Comparison of ENCODE assay signal across 11 cellular contexts in genomic region chr11:66373261-66373660, GRCh38. TPM values are rescaled to one million over a fixed set of nuclear protein-coding genes. Genes with fewer than 3 reads are reported as not detected.
DNase-seq lines count a peak whose midpoint lies in the region; ATAC-seq and TF ChIP-seq lines count a peak whose summit lies in the region.
"Had no signal": no experiment of that assay in that cellular context is flagged by ENCODE, and none has a peak within 500 bp of the region (broad histone marks: within the 10 kb centered on the region; RNA-seq: fewer than 3 reads in every experiment).

No MANE protein-coding gene starts in this region.

- peaks cover 23% of the 10 kb centered on the region for H3K4me1 Mint-ChIP-seq in WTC11

- DNase-seq in GM10266 (ENCODE audit: extremely low spot score): peak; percentile 5
- no peak for DNase-seq in WTC11 (ENCODE audit: low spot score)
- peak; percentile 70 for DNase-seq in medulla oblongata (ENCODE audit: extremely low spot score)
- no peak for DNase-seq in DMS153 treated with DMSO at 0.1 percent for 48 hours (lab: John Stamatoyannopoulos, UW; ENCODE audit: unreplicated experiment)
- no peak for DNase-seq in mucosa of descending colon
- DNase-seq in activated CD4-positive, alpha-beta T cell treated with anti-CD3 and anti-CD28 coated beads, Interleukin-2, amount 50 U/mL, for 4 hours: no peak
- DNase-seq: cortex of kidney; NCI-H1048; stimulated activated CD8-positive, alpha-beta memory T cell treated with anti-CD3 and anti-CD28 coated beads, Interleukin-4, amount 100 ng/mL, for 48 hours had no signal

- H3K27ac ChIP-seq in 22Rv1: peak overlapping the region; percentile 97

- intact Hi-C loops in mucosa of descending colon (cut with DNase I, micrococcal nuclease): no loop called here

- H3K4me3 Mint-ChIP-seq in WTC11: no peak overlapping the region

- H3K4me3 ChIP-seq in mucosa of descending colon: no peak overlapping the region

- peaks cover 3% of the 10 kb centered on the region for H3K4me1 ChIP-seq in mucosa of descending colon (ENCODE audit: low read depth)

- TF ChIP-seq CTCF in 22Rv1 (IDR thresholded peaks at IDR 0.05) (no peak), GM10266 (IDR thresholded peaks at IDR 0.05; ENCODE audit: control insufficient read depth, insufficient read depth, low read depth, missing control alignments) (no peak), WTC11 (IDR thresholded peaks at IDR 0.05) (no peak), mucosa of descending colon (IDR thresholded peaks at IDR 0.05) (no peak)

- CTCF ChIA-PET in WTC11 (lab: Charles Lee): interaction anchor here (0.7 to 6.8 kb wide), 6 partner anchors 10 to 708 kb away, joined by 3 to 53 read pairs (median 12); partner anchors contain the start of gene B4GAT1

- POLR2A ChIA-PET in WTC11 (lab: Charles Lee): no interaction called here

- no peaks in the 10 kb centered on the region for H3K9me3 Mint-ChIP-seq in WTC11

- H3K27me3 Mint-ChIP-seq in WTC11 (ENCODE audit: low read depth): no peaks in the 10 kb centered on the region; the same call in 1 of the 2 replicates

- H3K36me3 ChIP-seq in mucosa of descending colon (ENCODE audit: low read depth): no peaks in the 10 kb centered on the region

- H3K9me3 ChIP-seq in mucosa of descending colon: no peaks in the 10 kb centered on the region

- ATAC-seq in WTC11: no peak
- ATAC-seq in HG02678 (IDR thresholded peaks at IDR 0.05; ENCODE audit: unreplicated experiment): no peak
- no peak for ATAC-seq in mucosa of descending colon

- H3K36me3 Mint-ChIP-seq in WTC11: peaks cover 16% of the 10 kb centered on the region

- H3K27ac Mint-ChIP-seq in WTC11: peak overlapping the region; percentile 68; the same call in 1 of the 2 replicates

TF ChIP-seq in WTC11, 78 proteins besides CTCF, POLR2A, EP300 and RAD21:
- no peak for TF ChIP-seq USF2 (CRISPR knock-in tag; IDR thresholded peaks at IDR 0.05)

RNA-seq across cellular contexts. Expression of gene SLC29A2, which starts 1.7 kb away (rescaled TPM):
- total RNA-seq in WTC11 (2021) (30.2 to 36.6 TPM (median 35.3 TPM) in 3 replicates), mucosa of descending colon (10 to 100 TPM; 10.3 to 22.6 (median 14.9) TPM)

RNA-seq across cellular contexts. Expression of gene B4GAT1, which starts 25.8 kb away (rescaled TPM):
- total RNA-seq in WTC11 (2021) (34.1 to 37.0 TPM (median 36.3 TPM) in 3 replicates), mucosa of descending colon (10 to 100 TPM; 13.4 to 34.6 (median 13.4) TPM)

RNA-seq across cellular contexts. Expression of gene BRMS1, which starts 28.4 kb away (rescaled TPM):
- total RNA-seq in WTC11 (2021): 37.0 to 44.5 TPM (median 40.8 TPM) in 3 replicates
- 10 to 100 TPM; 35.9 to 47.6 (median 39.3) TPM for total RNA-seq in mucosa of descending colon

RNA-seq across cellular contexts. Expression of gene RIN1, which starts 37.0 kb away (rescaled TPM):
- total RNA-seq in WTC11 (2021) (4.7 to 5.5 TPM (median 5.0 TPM) in 3 replicates), mucosa of descending colon (10 to 100 TPM in 1 of 3 donors, 1 to 10 TPM in 2; 5.2 to 12.7 (median 9.5) TPM)

RNA-seq across cellular contexts. Expression of gene NPAS4, which starts 47.6 kb away (rescaled TPM):
- total RNA-seq in WTC11 (2021) (0.27 to 0.79 TPM (median 0.44 TPM) in 3 replicates), mucosa of descending colon (1 to 10 TPM in 1 of 3 donors, not detected in 2; 5.6 TPM)

Comparison
In these comparisons a context has a peak if more than half of its experiments do, and no peak if none do; other contexts are left out.
1. DNase-seq: peak in GM10266 (single experiment) and medulla oblongata (single experiment); none in WTC11 (single experiment), DMS153 treated with DMSO at 0.1 percent for 48 hours (single experiment), mucosa of descending colon (0 of 3) and activated CD4-positive, alpha-beta T cell treated with anti-CD3 and anti-CD28 coated beads, Interleukin-2, amount 50 U/mL, for 4 hours (0 of 2).